In genomic region chr13:40546047-40546446, GRCh38 we compare ENCODE assay signal across 31 cellular contexts.
"Had no signal": no experiment of that assay in that cellular context is flagged by ENCODE, and none has a peak within 500 bp of the region (broad histone marks: within the 10 kb centered on the region; RNA-seq: fewer than 3 reads in every experiment).

No MANE protein-coding gene starts in this region.

- H3K27ac Mint-ChIP-seq: activated CD4-positive, alpha-beta memory T cell treated with anti-CD3 and anti-CD28 coated beads, Interleukin-2, amount 10 ng/mL, durations not matched to agents 7 days and 5 days; activated naive CD8-positive, alpha-beta T cell treated with anti-CD3 and anti-CD28 coated beads for 36 hours; mesothelial cell of epicardium; T-helper 1 cell treated with Interleukin-12 subunit alpha and Interleukin-12 subunit beta and Interleukin-4 antibody, amounts not matched to agents 30 μg/mL and 1 μg/mL, for 36 hours had no signal

- H3K27ac ChIP-seq: adrenal gland, ascending aorta, coronary artery, heart left ventricle, left lung, testis, transverse colon, WERI-Rb-1 had no signal

- H3K4me1 Mint-ChIP-seq: activated CD4-positive, alpha-beta memory T cell treated with anti-CD3 and anti-CD28 coated beads, Interleukin-2, amount 10 ng/mL, durations not matched to agents 7 days and 5 days; activated CD4-positive, alpha-beta T cell treated with anti-CD3 and anti-CD28 coated beads, Interleukin-2, amount 10 ng/mL, durations not matched to agents 7 days and 5 days; immature natural killer cell had no signal

- H3K9me3 ChIP-seq: adrenal gland, ascending aorta, heart left ventricle, left lung, testis, transverse colon had no signal

- DNase-seq: activated CD4-positive, alpha-beta memory T cell treated with anti-CD3 and anti-CD28 coated beads, Interleukin-2, amount 10 ng/mL, durations not matched to agents 7 days and 5 days; activated CD4-positive, alpha-beta T cell treated with anti-CD3 and anti-CD28 coated beads, Interleukin-2, amount 10 ng/mL, durations not matched to agents 7 days and 5 days; activated CD4-positive, CD25-positive, alpha-beta regulatory T cell treated with anti-CD3 and anti-CD28 coated beads, Interleukin-2, amount 50 U/mL, for 72 hours; activated CD8-positive, alpha-beta memory T cell treated with anti-CD3 and anti-CD28 coated beads, Interleukin-2, amount 50 U/mL, for 48 hours; activated naive CD4-positive, alpha-beta T cell treated with Interleukin-2 at 50 U/mL for 16 hours; activated naive CD8-positive, alpha-beta T cell treated with anti-CD3 and anti-CD28 coated beads for 36 hours; activated T-cell treated with anti-CD3 and anti-CD28 coated beads, Interleukin-2, amount 50 U/mL, for 48 hours; adrenal gland; dorsolateral prefrontal cortex; effector memory CD8-positive, alpha-beta T cell; heart left ventricle; hypothalamus; immature natural killer cell; kidney glomerular epithelial cell; left lung; naive B cell; nucleus accumbens; right cardiac atrium; stimulated activated CD4-positive, alpha-beta T cell treated with anti-CD3 and anti-CD28 coated beads, Interleukin-2, amount 100 ng/mL, for 48 hours; stimulated activated naive CD4-positive, alpha-beta T cell treated with Interleukin-2 at 50 U/mL for 16 hours; SW 1271; T1000; testis; transverse colon; WERI-Rb-1 had no signal

- H3K4me1 ChIP-seq: testis had no signal

- H3K4me3 Mint-ChIP-seq: activated CD4-positive, alpha-beta memory T cell treated with anti-CD3 and anti-CD28 coated beads, Interleukin-2, amount 10 ng/mL, durations not matched to agents 7 days and 5 days; activated CD4-positive, alpha-beta T cell treated with anti-CD3 and anti-CD28 coated beads, Interleukin-2, amount 10 ng/mL, durations not matched to agents 7 days and 5 days; activated naive CD8-positive, alpha-beta T cell treated with anti-CD3 and anti-CD28 coated beads for 36 hours; brain; effector memory CD8-positive, alpha-beta T cell; immature natural killer cell; mesothelial cell of epicardium; naive B cell; T-helper 1 cell treated with Interleukin-12 subunit alpha and Interleukin-12 subunit beta and Interleukin-4 antibody, amounts not matched to agents 30 μg/mL and 1 μg/mL, for 36 hours had no signal

- H3K4me3 ChIP-seq: adrenal gland, ascending aorta, coronary artery, dorsolateral prefrontal cortex, heart left ventricle, left lung, lung, testis, transverse colon had no signal

- H3K27me3 Mint-ChIP-seq: activated CD4-positive, alpha-beta memory T cell treated with anti-CD3 and anti-CD28 coated beads, Interleukin-2, amount 10 ng/mL, durations not matched to agents 7 days and 5 days; activated CD4-positive, alpha-beta T cell treated with anti-CD3 and anti-CD28 coated beads, Interleukin-2, amount 10 ng/mL, durations not matched to agents 7 days and 5 days; activated naive CD8-positive, alpha-beta T cell treated with anti-CD3 and anti-CD28 coated beads for 36 hours; effector memory CD8-positive, alpha-beta T cell; naive B cell had no signal

- H3K36me3 Mint-ChIP-seq: activated naive CD8-positive, alpha-beta T cell treated with anti-CD3 and anti-CD28 coated beads for 36 hours; brain; immature natural killer cell; mesothelial cell of epicardium; naive B cell had no signal

- H3K27me3 ChIP-seq: adrenal gland, ascending aorta, dorsolateral prefrontal cortex, heart left ventricle, left lung, testis, transverse colon had no signal

- H3K9me3 Mint-ChIP-seq: activated CD4-positive, alpha-beta memory T cell treated with anti-CD3 and anti-CD28 coated beads, Interleukin-2, amount 10 ng/mL, durations not matched to agents 7 days and 5 days; activated CD4-positive, alpha-beta T cell treated with anti-CD3 and anti-CD28 coated beads, Interleukin-2, amount 10 ng/mL, durations not matched to agents 7 days and 5 days; brain; effector memory CD8-positive, alpha-beta T cell; immature natural killer cell; mesothelial cell of epicardium; naive B cell; T-helper 1 cell treated with Interleukin-12 subunit alpha and Interleukin-12 subunit beta and Interleukin-4 antibody, amounts not matched to agents 30 μg/mL and 1 μg/mL, for 36 hours had no signal

- H3K36me3 ChIP-seq: adrenal gland, ascending aorta, heart left ventricle, left lung, transverse colon, WERI-Rb-1 had no signal

- ATAC-seq: effector memory CD8-positive, alpha-beta T cell; heart left ventricle; left lung had no signal
